In the genomic region with DNA sequence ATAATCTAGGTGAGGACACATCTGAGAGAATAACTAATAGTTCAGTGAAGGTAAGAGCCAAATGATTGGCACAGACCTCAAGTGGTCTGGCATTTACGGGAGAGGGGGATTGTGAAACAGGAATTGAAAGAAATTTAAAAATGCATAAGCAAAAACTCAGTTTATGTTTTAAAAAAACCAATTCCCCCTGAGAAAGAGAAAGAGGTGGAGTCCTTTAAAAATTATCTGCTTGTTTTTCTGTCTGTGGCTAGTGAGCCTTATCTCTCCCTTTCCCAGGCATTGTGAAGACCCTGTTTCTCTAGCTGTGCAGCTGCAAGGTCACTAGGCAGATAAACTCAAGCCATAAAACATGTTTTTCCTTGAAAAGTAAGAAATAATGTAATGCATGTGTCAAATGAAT, we compare ENCODE assay signal across 7 cellular contexts. TPM values are rescaled to one million over a fixed set of nuclear protein-coding genes. Genes with fewer than 3 reads are reported as not detected.
"Had no signal": no experiment of that assay in that cellular context is flagged by ENCODE, and none has a peak within 500 bp of the region (broad histone marks: within the 10 kb centered on the region; RNA-seq: fewer than 3 reads in every experiment).

No MANE protein-coding gene starts in this region.

RNA-seq across cellular contexts. Expression of a gene that starts 22.2 kb away (rescaled TPM):
- total RNA-seq: mononuclear cell had no signal

RNA-seq across cellular contexts. Expression of a gene that starts 37.9 kb away (rescaled TPM):
- total RNA-seq: foreskin keratinocyte, kidney epithelial cell, left lung, lung microvascular endothelial cell, mononuclear cell, neural crest cell, pulmonary artery endothelial cell had no signal
- polyA plus RNA-seq: foreskin keratinocyte had no signal
